7 cellular contexts compared by ENCODE assay signal in the genomic region with DNA sequence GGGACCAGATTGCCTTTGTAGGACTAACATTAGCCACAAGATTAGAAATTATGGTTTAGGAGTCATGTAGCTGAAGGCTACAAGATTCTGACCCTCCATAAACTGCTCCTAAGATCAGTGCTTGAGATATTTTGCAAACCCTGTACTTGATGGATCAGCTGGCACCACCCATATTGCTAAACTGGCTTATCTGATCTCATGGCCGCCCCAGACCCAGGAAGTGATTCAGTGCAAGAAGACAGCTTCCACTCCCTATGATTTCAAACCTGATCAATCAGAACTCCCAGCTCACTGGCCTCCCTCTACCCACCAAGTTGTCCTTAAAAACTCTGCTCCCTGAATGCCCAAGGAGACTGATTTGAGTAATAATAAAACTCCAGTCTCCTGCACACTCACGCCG. TPM values are rescaled to one million over a fixed set of nuclear protein-coding genes. Genes with fewer than 3 reads are reported as not detected.
DNase-seq lines count a peak whose midpoint lies in the region; FAIRE-seq and TF ChIP-seq lines count a peak whose summit lies in the region.
"Not testable (repeated sequence)": the region's sequence is repeated elsewhere in the genome, so short reads cannot be mapped to it uniquely, and the experiment has no call there.

No MANE protein-coding gene starts in this region.

- H3K27ac Mint-ChIP-seq in nephron progenitor cell, result peak overlapping the region; percentile 37
- not testable (repeated sequence) for H3K27ac Mint-ChIP-seq in osteocyte (ENCODE audit: unreplicated experiment)

- not testable (repeated sequence) for TF ChIP-seq CTCF in NB4 (IDR thresholded peaks at IDR 0.05; ENCODE audit: low read depth, low read length); bronchial epithelial cell (IDR thresholded peaks at IDR 0.05; ENCODE audit: insufficient read depth, low read length, severe bottlenecking); keratinocyte (optimal IDR thresholded peaks at IDR 0.05 in 1 of 3, IDR thresholded peaks at IDR 0.05 in 1 of 3, conservative IDR thresholded peaks at IDR 0.05 in 1 of 3; ENCODE audit: extremely low read depth in 1 of 3, insufficient read depth in 2 of 3, low read length in 3 of 3); nephron progenitor cell (IDR thresholded peaks at IDR 0.05); osteocyte (IDR thresholded peaks at IDR 0.05)

- peaks cover 33% of the 10 kb centered on the region for H3K9me3 Mint-ChIP-seq in nephron progenitor cell
- H3K9me3 Mint-ChIP-seq in osteocyte (ENCODE audit: unreplicated experiment), result peaks cover 21% of the 10 kb centered on the region

- TF ChIP-seq POLR2A in NB4 (IDR thresholded peaks at IDR 0.05; ENCODE audit: extremely low read depth, insufficient read length); erythroblast (IDR thresholded peaks at IDR 0.05; ENCODE audit: low read length): not testable (repeated sequence)

- H3K36me3 ChIP-seq in bronchial epithelial cell (ENCODE audit: control insufficient read depth, insufficient read depth, low read length); keratinocyte (ENCODE audit: control insufficient read depth in 2 of 2, extremely low read depth in 1 of 2, insufficient read depth in 2 of 2, low read length in 2 of 2): not testable (repeated sequence)

- H4K20me1 ChIP-seq in keratinocyte (ENCODE audit: control insufficient read depth, extremely low read depth, insufficient read depth, low read length), result not testable (repeated sequence)

- H3K4me1 Mint-ChIP-seq in nephron progenitor cell; osteocyte (ENCODE audit: unreplicated experiment): not testable (repeated sequence)

- not testable (repeated sequence) for H3K9me3 ChIP-seq in keratinocyte (ENCODE audit: control insufficient read depth, low read depth, low read length)

- DNase-seq in NB4 (ENCODE audit: low read depth), result peak; percentile 49
- peak; percentile 9 for DNase-seq in amniotic epithelial cell (ENCODE audit: low read depth)
- DNase-seq in bronchial epithelial cell (ENCODE audit: low read depth), result peak; percentile 37
- DNase-seq in erythroblast (lab: John Stamatoyannopoulos, UW), result peak; percentile 11 to 17
- DNase-seq in keratinocyte (ENCODE audit: low read depth, low spot score); nephron progenitor cell: not testable (repeated sequence)
- peak; percentile 21 for DNase-seq in osteocyte (ENCODE audit: extremely low spot score, unreplicated experiment)

- H3K4me3 Mint-ChIP-seq in nephron progenitor cell; osteocyte (ENCODE audit: unreplicated experiment): not testable (repeated sequence)

- H3K9ac ChIP-seq in keratinocyte (ENCODE audit: control insufficient read depth, extremely low read depth, insufficient read depth, low read length), result not testable (repeated sequence)

- peak overlapping the region; percentile 54 for H2AFZ ChIP-seq in keratinocyte (ENCODE audit: control insufficient read depth, low read length)

- H3K4me1 ChIP-seq in keratinocyte (ENCODE audit: control insufficient read depth, extremely low read depth, insufficient read depth, low read length), result peaks cover 19% of the 10 kb centered on the region

- not testable (repeated sequence) for H3K27me3 ChIP-seq in bronchial epithelial cell (ENCODE audit: control insufficient read depth, insufficient read depth, low read length); keratinocyte (ENCODE audit: control insufficient read depth, extremely low read depth, insufficient read depth, low read length)

- dilution Hi-C loops in keratinocyte (cut with MboI; ENCODE audit: extremely low pct_ligation_motif_present, low sequenced_read_pairs), result not testable (repeated sequence)

- not testable (repeated sequence) for H3K79me2 ChIP-seq in keratinocyte (ENCODE audit: control insufficient read depth, insufficient read depth, low read length)

- not testable (repeated sequence) for H3K4me2 ChIP-seq in keratinocyte (ENCODE audit: control insufficient read depth, extremely low read depth, insufficient read depth, low read depth, low read length)

- not testable (repeated sequence) for H3K9me1 ChIP-seq in keratinocyte (ENCODE audit: control insufficient read depth, extremely low read depth, insufficient read depth, low read length)

- H3K27me3 Mint-ChIP-seq in nephron progenitor cell (ENCODE audit: low read depth, poor library complexity); osteocyte (ENCODE audit: unreplicated experiment): not testable (repeated sequence)

- H3K4me3 ChIP-seq in NB4 (ENCODE audit: low read depth, low read length); bronchial epithelial cell (ENCODE audit: low read depth, low read length); keratinocyte (ENCODE audit: control insufficient read depth in 2 of 3, extremely low read depth in 1 of 3, insufficient read depth in 2 of 3, low read depth in 1 of 3, low read length in 3 of 3): not testable (repeated sequence)

- not testable (repeated sequence) for FAIRE-seq in bronchial epithelial cell (lab: Jason Lieb, UNC); keratinocyte (lab: Jason Lieb, UNC)

- H3K27ac ChIP-seq in keratinocyte (ENCODE audit: control insufficient read depth, insufficient read depth, low read length), result not testable (repeated sequence)

- H3K36me3 Mint-ChIP-seq in nephron progenitor cell (ENCODE audit: low read depth) (peaks cover 63% of the 10 kb centered on the region), osteocyte (ENCODE audit: unreplicated experiment) (peaks cover 25% of the 10 kb centered on the region)

RNA-seq across cellular contexts. Expression of a gene that starts 23.5 kb away (rescaled TPM):
- 0.90 and 1.3 TPM in 2 replicates for total RNA-seq in bronchial epithelial cell
- polyA plus RNA-seq in keratinocyte, result 0.45 to 1.7 TPM (median 1.6 TPM) in 3 replicates
- polyA plus RNA-seq in keratinocyte (2011; ENCODE audit: low read depth), result 2.6 TPM
- 1.1 and 1.4 TPM in 2 replicates for polyA plus RNA-seq in keratinocyte (2011; cell fraction: cytosol; rRNA removed)
- polyA plus RNA-seq in keratinocyte (2011; cell fraction: nucleus; rRNA removed), result 1.3 and 1.4 TPM in 2 replicates
- polyA plus RNA-seq in keratinocyte (2012; ENCODE audit: low replicate concordance), result 1.2 and 2.4 TPM in 2 replicates
- polyA minus RNA-seq in keratinocyte, result not detected in 3 replicates
- not detected for polyA minus RNA-seq in keratinocyte (2011; cell fraction: cytosol; rRNA and poly(A)+ RNA removed)
- polyA minus RNA-seq in keratinocyte (2011; cell fraction: nucleus; rRNA and poly(A)+ RNA removed), result 0.63 TPM in 1 of 2 replicates, not detected in the other
- 3.3 and 3.9 TPM in 2 replicates for total RNA-seq in osteocyte

RNA-seq across cellular contexts. Expression of a gene that starts 27.9 kb away (rescaled TPM):
- total RNA-seq in bronchial epithelial cell, result 24.7 and 26.5 TPM in 2 replicates
- 31.7 to 73.5 TPM (median 39.3 TPM) in 3 replicates for polyA plus RNA-seq in keratinocyte
- 67.6 TPM for polyA plus RNA-seq in keratinocyte (2011; ENCODE audit: low read depth)
- polyA plus RNA-seq in keratinocyte (2011; cell fraction: cytosol; rRNA removed), result 55.5 and 107 TPM in 2 replicates
- polyA plus RNA-seq in keratinocyte (2011; cell fraction: nucleus; rRNA removed), result 35.3 and 58.3 TPM in 2 replicates
- polyA plus RNA-seq in keratinocyte (2012; ENCODE audit: low replicate concordance), result 60.1 and 182 TPM in 2 replicates
- polyA minus RNA-seq in keratinocyte, result 9.5 to 21.0 TPM (median 11.4 TPM) in 3 replicates
- 25.3 TPM for polyA minus RNA-seq in keratinocyte (2011; cell fraction: cytosol; rRNA and poly(A)+ RNA removed)
- polyA minus RNA-seq in keratinocyte (2011; cell fraction: nucleus; rRNA and poly(A)+ RNA removed), result 9.6 and 13.4 TPM in 2 replicates
- total RNA-seq in osteocyte, result 106 and 114 TPM in 2 replicates
